ENCODE assay signal across 1 cellular context in the genomic region with DNA sequence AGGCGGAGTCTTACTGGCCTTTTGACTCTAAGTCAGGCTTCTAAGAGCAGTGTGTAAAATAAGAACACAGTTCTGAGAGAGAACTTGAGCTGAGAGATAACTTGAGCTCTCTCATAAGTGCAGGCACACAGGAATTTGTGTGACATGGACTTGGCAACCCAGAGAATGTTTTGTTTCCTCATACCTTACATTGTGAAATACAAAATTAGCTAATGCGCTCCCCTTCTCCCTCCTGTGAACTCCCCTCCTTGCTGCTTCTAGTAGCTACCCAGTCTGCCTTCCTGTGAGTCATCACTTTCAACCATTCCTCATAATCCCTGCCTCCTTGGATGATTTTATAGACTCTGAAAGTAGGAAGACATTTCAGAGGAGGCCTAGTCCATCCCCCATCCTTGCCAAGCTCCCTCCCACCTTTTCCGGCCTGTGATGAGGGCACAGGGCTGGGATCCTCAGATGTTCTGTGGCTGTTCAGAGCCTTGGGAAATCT.
TF ChIP-seq lines count a peak whose summit lies in the region.

No MANE protein-coding gene starts in this region.

TF ChIP-seq in HEK293, 187 proteins besides CTCF, POLR2A, EP300 and RAD21 (continued from another document):
- TF ChIP-seq, protein P1, sequence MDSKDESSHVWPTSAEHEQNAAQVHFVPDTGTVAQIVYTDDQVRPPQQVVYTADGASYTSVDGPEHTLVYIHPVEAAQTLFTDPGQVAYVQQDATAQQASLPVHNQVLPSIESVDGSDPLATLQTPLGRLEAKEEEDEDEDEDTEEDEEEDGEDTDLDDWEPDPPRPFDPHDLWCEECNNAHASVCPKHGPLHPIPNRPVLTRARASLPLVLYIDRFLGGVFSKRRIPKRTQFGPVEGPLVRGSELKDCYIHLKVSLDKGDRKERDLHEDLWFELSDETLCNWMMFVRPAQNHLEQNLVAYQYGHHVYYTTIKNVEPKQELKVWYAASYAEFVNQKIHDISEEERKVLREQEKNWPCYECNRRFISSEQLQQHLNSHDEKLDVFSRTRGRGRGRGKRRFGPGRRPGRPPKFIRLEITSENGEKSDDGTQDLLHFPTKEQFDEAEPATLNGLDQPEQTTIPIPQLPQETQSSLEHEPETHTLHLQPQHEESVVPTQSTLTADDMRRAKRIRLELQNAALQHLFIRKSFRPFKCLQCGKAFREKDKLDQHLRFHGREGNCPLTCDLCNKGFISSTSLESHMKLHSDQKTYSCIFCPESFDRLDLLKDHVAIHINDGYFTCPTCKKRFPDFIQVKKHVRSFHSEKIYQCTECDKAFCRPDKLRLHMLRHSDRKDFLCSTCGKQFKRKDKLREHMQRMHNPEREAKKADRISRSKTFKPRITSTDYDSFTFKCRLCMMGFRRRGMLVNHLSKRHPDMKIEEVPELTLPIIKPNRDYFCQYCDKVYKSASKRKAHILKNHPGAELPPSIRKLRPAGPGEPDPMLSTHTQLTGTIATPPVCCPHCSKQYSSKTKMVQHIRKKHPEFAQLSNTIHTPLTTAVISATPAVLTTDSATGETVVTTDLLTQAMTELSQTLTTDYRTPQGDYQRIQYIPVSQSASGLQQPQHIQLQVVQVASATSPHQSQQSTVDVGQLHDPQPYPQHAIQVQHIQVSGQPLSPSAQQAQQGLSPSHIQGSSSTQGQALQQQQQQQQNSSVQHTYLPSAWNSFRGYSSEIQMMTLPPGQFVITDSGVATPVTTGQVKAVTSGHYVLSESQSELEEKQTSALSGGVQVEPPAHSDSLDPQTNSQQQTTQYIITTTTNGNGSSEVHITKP (tag by site-specific recombination; IDR thresholded peaks at IDR 0.05), result peak; percentile 84
- TF ChIP-seq, protein P2, sequence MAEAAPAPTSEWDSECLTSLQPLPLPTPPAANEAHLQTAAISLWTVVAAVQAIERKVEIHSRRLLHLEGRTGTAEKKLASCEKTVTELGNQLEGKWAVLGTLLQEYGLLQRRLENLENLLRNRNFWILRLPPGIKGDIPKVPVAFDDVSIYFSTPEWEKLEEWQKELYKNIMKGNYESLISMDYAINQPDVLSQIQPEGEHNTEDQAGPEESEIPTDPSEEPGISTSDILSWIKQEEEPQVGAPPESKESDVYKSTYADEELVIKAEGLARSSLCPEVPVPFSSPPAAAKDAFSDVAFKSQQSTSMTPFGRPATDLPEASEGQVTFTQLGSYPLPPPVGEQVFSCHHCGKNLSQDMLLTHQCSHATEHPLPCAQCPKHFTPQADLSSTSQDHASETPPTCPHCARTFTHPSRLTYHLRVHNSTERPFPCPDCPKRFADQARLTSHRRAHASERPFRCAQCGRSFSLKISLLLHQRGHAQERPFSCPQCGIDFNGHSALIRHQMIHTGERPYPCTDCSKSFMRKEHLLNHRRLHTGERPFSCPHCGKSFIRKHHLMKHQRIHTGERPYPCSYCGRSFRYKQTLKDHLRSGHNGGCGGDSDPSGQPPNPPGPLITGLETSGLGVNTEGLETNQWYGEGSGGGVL (tag by site-specific recombination; IDR thresholded peaks at IDR 0.05), result 0 out of 2 replicates have a peak, but pooled peaks have one; percentile 12
- TF ChIP-seq, protein P3, sequence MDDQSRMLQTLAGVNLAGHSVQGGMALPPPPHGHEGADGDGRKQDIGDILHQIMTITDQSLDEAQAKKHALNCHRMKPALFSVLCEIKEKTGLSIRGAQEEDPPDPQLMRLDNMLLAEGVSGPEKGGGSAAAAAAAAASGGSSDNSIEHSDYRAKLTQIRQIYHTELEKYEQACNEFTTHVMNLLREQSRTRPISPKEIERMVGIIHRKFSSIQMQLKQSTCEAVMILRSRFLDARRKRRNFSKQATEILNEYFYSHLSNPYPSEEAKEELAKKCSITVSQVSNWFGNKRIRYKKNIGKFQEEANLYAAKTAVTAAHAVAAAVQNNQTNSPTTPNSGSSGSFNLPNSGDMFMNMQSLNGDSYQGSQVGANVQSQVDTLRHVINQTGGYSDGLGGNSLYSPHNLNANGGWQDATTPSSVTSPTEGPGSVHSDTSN (CRISPR knock-in tag; IDR thresholded peaks at IDR 0.05), result no peak
- TF ChIP-seq ZNF292 (tag by site-specific recombination; IDR thresholded peaks at IDR 0.05; ENCODE audit: borderline replicate concordance, low read depth) (no peak), ZBTB21 (tag by site-specific recombination; IDR thresholded peaks at IDR 0.05) (no peak), PRDM1 (tag by site-specific recombination; IDR thresholded peaks at IDR 0.05) (peak; percentile 73)
- TF ChIP-seq, protein P4, sequence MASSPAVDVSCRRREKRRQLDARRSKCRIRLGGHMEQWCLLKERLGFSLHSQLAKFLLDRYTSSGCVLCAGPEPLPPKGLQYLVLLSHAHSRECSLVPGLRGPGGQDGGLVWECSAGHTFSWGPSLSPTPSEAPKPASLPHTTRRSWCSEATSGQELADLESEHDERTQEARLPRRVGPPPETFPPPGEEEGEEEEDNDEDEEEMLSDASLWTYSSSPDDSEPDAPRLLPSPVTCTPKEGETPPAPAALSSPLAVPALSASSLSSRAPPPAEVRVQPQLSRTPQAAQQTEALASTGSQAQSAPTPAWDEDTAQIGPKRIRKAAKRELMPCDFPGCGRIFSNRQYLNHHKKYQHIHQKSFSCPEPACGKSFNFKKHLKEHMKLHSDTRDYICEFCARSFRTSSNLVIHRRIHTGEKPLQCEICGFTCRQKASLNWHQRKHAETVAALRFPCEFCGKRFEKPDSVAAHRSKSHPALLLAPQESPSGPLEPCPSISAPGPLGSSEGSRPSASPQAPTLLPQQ (tag by site-specific recombination; IDR thresholded peaks at IDR 0.05), result no peak
- TF ChIP-seq, protein P5, sequence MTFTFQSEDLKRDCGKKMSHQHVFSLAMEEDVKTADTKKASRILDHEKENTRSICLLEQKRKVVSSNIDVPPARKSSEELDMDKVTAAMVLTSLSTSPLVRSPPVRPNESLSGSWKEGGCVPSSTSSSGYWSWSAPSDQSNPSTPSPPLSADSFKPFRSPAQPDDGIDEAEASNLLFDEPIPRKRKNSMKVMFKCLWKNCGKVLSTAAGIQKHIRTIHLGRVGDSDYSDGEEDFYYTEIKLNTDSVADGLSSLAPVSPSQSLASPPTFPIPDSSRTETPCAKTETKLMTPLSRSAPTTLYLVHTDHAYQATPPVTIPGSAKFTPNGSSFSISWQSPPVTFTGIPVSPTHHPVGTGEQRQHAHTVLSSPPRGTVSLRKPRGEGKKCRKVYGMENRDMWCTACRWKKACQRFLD (tag by site-specific recombination; IDR thresholded peaks at IDR 0.05), result no peak
